In the genomic region with DNA sequence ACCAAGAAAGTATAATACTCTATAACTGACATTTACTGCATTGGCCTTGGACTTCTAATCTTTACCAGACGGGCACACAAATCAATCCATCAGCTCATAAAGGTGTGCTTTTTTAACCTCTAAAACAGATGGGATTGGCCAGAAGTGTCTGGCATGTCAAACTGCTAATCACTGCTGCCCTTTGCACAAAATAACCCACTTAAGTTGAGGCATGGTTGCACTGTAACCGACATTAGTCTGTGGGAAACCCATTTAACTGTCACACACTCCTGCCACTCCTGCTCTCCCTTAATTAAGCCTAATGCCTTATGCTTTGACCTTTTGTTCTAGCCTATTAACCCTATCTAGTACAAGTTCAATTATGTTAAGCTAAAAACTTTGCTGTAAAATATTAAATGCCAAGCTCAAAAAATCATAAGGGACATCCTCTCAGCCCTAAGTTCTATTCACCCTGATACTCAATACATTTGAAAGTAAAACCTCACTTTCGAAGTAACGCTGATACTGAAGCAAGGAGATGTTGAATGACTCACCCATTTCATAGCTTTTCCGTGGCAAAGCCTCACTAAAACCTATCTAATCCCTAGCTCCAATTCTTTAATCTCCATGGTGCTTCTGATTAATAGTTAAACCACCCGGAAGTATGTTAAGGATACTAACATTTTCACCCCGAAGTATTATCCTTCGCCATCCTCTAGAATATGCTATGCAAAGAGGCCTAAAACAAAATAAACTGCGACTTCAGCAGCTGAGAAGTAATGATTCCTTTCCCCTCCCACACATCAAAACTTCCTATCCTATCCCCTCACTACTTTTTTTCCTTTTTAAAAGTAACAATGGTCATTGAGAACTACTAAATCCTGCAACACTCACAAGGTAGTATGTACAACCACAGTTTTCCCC, we compare ENCODE assay signal across 8 cellular contexts. TPM values are rescaled to one million over a fixed set of nuclear protein-coding genes. Genes with fewer than 3 reads are reported as not detected.
DNase-seq lines count a peak whose midpoint lies in the region; ATAC-seq and TF ChIP-seq lines count a peak whose summit lies in the region.

No MANE protein-coding gene starts in this region.

- no peak overlapping the region for H3K4me3 ChIP-seq in mammary epithelial cell (replicated peaks in 1 of 3; ENCODE audit: insufficient read depth in 1 of 3, low read depth in 2 of 3, low read length in 3 of 3)
- peak overlapping the region; percentile 28 for H3K4me3 ChIP-seq in neural cell (ENCODE audit: low read length)

- BruUV-seq in MCF 10A (replicated peaks; lab: Mats Ljungman, UMichigan): no TSS peak
- BruUV-seq in mammary epithelial cell (replicated peaks; lab: Mats Ljungman, UMichigan): no TSS peak

- TF ChIP-seq RAD21 in neural cell (conservative IDR thresholded peaks at IDR 0.05): no peak

- H3K36me3 ChIP-seq in mammary epithelial cell (ENCODE audit: insufficient read depth, low read length): peaks cover 1% of the 10 kb centered on the region
- H3K36me3 ChIP-seq in neural cell (ENCODE audit: insufficient read depth, low read length): no peaks in the 10 kb centered on the region

- peaks cover 6% of the 10 kb centered on the region for H3K36me3 Mint-ChIP-seq in MCF 10A (ENCODE audit: insufficient read depth, unreplicated experiment)
- peaks cover 4% of the 10 kb centered on the region for H3K36me3 Mint-ChIP-seq in activated naive CD8-positive, alpha-beta T cell treated with anti-CD3 and anti-CD28 coated beads, Interleukin-2, amount 50 U/mL, for 24 hours (ENCODE audit: low read depth)

- H3K9ac ChIP-seq in mammary epithelial cell (ENCODE audit: insufficient read depth, low read length) (no peak overlapping the region), neural cell (ENCODE audit: low read length) (no peak overlapping the region)

- POLR2A ChIA-PET in MCF 10A (lab: Yijun Ruan, JAX): interaction anchor here (0.6 kb wide), 1 partner anchor 936 kb away, joined by 6 read pairs; no protein-coding TSS in a partner anchor

- H3K79me2 ChIP-seq in mammary epithelial cell (ENCODE audit: insufficient read depth, low read length): peaks cover 99% of the 10 kb centered on the region
- H3K79me2 ChIP-seq in neural cell (replicated peaks; ENCODE audit: insufficient read depth, low read length): peaks cover 96% of the 10 kb centered on the region

- TF ChIP-seq EP300 in neural cell (conservative IDR thresholded peaks at IDR 0.05; ENCODE audit: poor library complexity, severe bottlenecking): no peak

- no peak overlapping the region for H3K27ac Mint-ChIP-seq in MCF 10A (ENCODE audit: low read depth, unreplicated experiment)
- H3K27ac Mint-ChIP-seq in activated naive CD8-positive, alpha-beta T cell treated with anti-CD3 and anti-CD28 coated beads, Interleukin-2, amount 50 U/mL, for 24 hours: peak overlapping the region; percentile 69

- DNase-seq in MCF 10A (ENCODE audit: unreplicated experiment) (peak; percentile 25), mammary epithelial cell (no peak), Kasumi-1 (lab: John Stamatoyannopoulos, UW) (no peak), cerebellar nuclear complex (lab: John Stamatoyannopoulos, UW) (no peak)
- no peak for DNase-seq in activated naive CD8-positive, alpha-beta T cell treated with anti-CD3 and anti-CD28 coated beads, Interleukin-2, amount 50 U/mL, for 24 hours
- no peak for DNase-seq in stimulated activated naive CD4-positive, alpha-beta T cell (lab: John Stamatoyannopoulos, UW)

- 92% methylated on average over 9 of the region's 9 CpGs for WGBS in mammary epithelial cell (ENCODE audit: low coverage, missing lambda C conversion rate)

- CTCF ChIA-PET in MCF 10A (lab: Yijun Ruan, JAX): interaction anchor here (0.6 kb wide), 2 partner anchors 168 to 379 kb away, joined by 3 read pairs; no protein-coding TSS in a partner anchor
- CTCF ChIA-PET in mammary epithelial cell (lab: Charles Lee; ENCODE audit: low non-redundant PET): no interaction called here

- no peaks in the 10 kb centered on the region for H3K9me3 Mint-ChIP-seq in MCF 10A (ENCODE audit: unreplicated experiment)
- H3K9me3 Mint-ChIP-seq in activated naive CD8-positive, alpha-beta T cell treated with anti-CD3 and anti-CD28 coated beads, Interleukin-2, amount 50 U/mL, for 24 hours: peaks cover 1% of the 10 kb centered on the region

- no peaks in the 10 kb centered on the region for H3K4me1 ChIP-seq in mammary epithelial cell (ENCODE audit: insufficient read depth, low read length)

- peak; percentile 75 for ATAC-seq in HG03196 (IDR thresholded peaks at IDR 0.05; ENCODE audit: unreplicated experiment)
- peak; percentile 91 for ATAC-seq in activated naive CD8-positive, alpha-beta T cell treated with anti-CD3 and anti-CD28 coated beads, Interleukin-2, amount 50 U/mL, for 24 hours

- no peaks in the 10 kb centered on the region for H3K9me2 ChIP-seq in neural cell (ENCODE audit: insufficient read depth, low read length)

- H3K4me3 Mint-ChIP-seq in MCF 10A (ENCODE audit: unreplicated experiment): no peak overlapping the region
- H3K4me3 Mint-ChIP-seq in activated naive CD8-positive, alpha-beta T cell treated with anti-CD3 and anti-CD28 coated beads, Interleukin-2, amount 50 U/mL, for 24 hours: peak overlapping the region; percentile 68

- H4K20me1 ChIP-seq in mammary epithelial cell (ENCODE audit: insufficient read depth, low read length) (peaks cover 16% of the 10 kb centered on the region), neural cell (ENCODE audit: insufficient read depth) (no peaks in the 10 kb centered on the region)

- TF ChIP-seq CTCF in MCF 10A (IDR thresholded peaks at IDR 0.05; ENCODE audit: unreplicated experiment): no peak
- no peak for TF ChIP-seq CTCF in mammary epithelial cell (conservative IDR thresholded peaks at IDR 0.05 in 1 of 2, IDR thresholded peaks at IDR 0.05 in 1 of 2; ENCODE audit: extremely low read depth in 1 of 2, insufficient read depth in 1 of 2, low read depth in 1 of 2, low read length in 2 of 2)
- no peak for TF ChIP-seq CTCF in neural cell (IDR thresholded peaks at IDR 0.05; ENCODE audit: poor library complexity, severe bottlenecking)

- in situ Hi-C loops in mammary epithelial cell (cut with MboI; ENCODE audit: low sequenced_read_pairs in 2 of 2): no loop called here

- no peaks in the 10 kb centered on the region for H3F3A ChIP-seq in neural cell (ENCODE audit: insufficient read depth, low read length, poor library complexity, severe bottlenecking)

- no peaks in the 10 kb centered on the region for H3K27me3 ChIP-seq in mammary epithelial cell (ENCODE audit: insufficient read depth, low read length)
- H3K27me3 ChIP-seq in neural cell (ENCODE audit: insufficient read depth, low read depth, low read length): no peaks in the 10 kb centered on the region

- no peak overlapping the region for H3K27ac ChIP-seq in mammary epithelial cell (ENCODE audit: insufficient read depth, low read depth, low read length)
- no peak overlapping the region for H3K27ac ChIP-seq in neural cell (ENCODE audit: low read length)

- H3K4me2 ChIP-seq in mammary epithelial cell (ENCODE audit: insufficient read depth, low read depth, low read length): no peak overlapping the region
- H3K4me2 ChIP-seq in neural cell (ENCODE audit: low read length): no peak overlapping the region

- H3K4me1 Mint-ChIP-seq in MCF 10A (ENCODE audit: insufficient read depth, unreplicated experiment): peaks cover 29% of the 10 kb centered on the region
- H3K4me1 Mint-ChIP-seq in activated naive CD8-positive, alpha-beta T cell treated with anti-CD3 and anti-CD28 coated beads, Interleukin-2, amount 50 U/mL, for 24 hours: peaks cover 82% of the 10 kb centered on the region

- intact Hi-C loops in MCF 10A (cut with micrococcal nuclease) (no loop called here), mammary epithelial cell (cut with micrococcal nuclease) (no loop called here)

- dilution Hi-C loops in mammary epithelial cell (cut with HindIII; ENCODE audit: low sequenced_read_pairs): no loop called here

- no peaks in the 10 kb centered on the region for H3K9me3 ChIP-seq in mammary epithelial cell (replicated peaks; ENCODE audit: insufficient read depth, low read length)
- no peaks in the 10 kb centered on the region for H3K9me3 ChIP-seq in neural cell (ENCODE audit: low read length)

- H2AFZ ChIP-seq in mammary epithelial cell (ENCODE audit: low read depth, low read length): no peak overlapping the region
- no peak overlapping the region for H2AFZ ChIP-seq in neural cell (ENCODE audit: low read depth, low read length)

- no peaks in the 10 kb centered on the region for H3K27me3 Mint-ChIP-seq in MCF 10A (ENCODE audit: insufficient read depth, unreplicated experiment)
- no peaks in the 10 kb centered on the region for H3K27me3 Mint-ChIP-seq in activated naive CD8-positive, alpha-beta T cell treated with anti-CD3 and anti-CD28 coated beads, Interleukin-2, amount 50 U/mL, for 24 hours

TF ChIP-seq in neural cell, 6 proteins besides CTCF, POLR2A, EP300 and RAD21 (continues in another document):
- TF ChIP-seq SMC3 (conservative IDR thresholded peaks at IDR 0.05; ENCODE audit: poor library complexity): no peak
- TF ChIP-seq POLR2AphosphoS5 (IDR thresholded peaks at IDR 0.05): no peak
- TF ChIP-seq TAF1 (IDR thresholded peaks at IDR 0.05; ENCODE audit: low read depth): no peak
- TF ChIP-seq EZH2 (IDR thresholded peaks at IDR 0.05; ENCODE audit: borderline replicate concordance, insufficient read depth, low read length, poor library complexity, severe bottlenecking): no peak
- TF ChIP-seq MXI1 (conservative IDR thresholded peaks at IDR 0.05; ENCODE audit: poor library complexity, severe bottlenecking): no peak

RNA-seq across cellular contexts. Expression of gene NRIP1, which starts 12.9 kb away (rescaled TPM):
- total RNA-seq in MCF 10A (2022): 26.5 and 31.4 TPM in 2 replicates
- total RNA-seq in mammary epithelial cell: 10 to 100 TPM; 40.8 to 73.7 TPM
- polyA plus RNA-seq in mammary epithelial cell: 13.5 TPM
- 100 TPM for polyA minus RNA-seq in mammary epithelial cell
- polyA plus RNA-seq in neural cell: 48.2 and 48.4 TPM in 2 replicates
- 235 and 284 TPM in 2 replicates for polyA minus RNA-seq in neural cell
